11 cellular contexts compared by ENCODE assay signal in genomic region chr1:165364432-165365133, GRCh38. TPM values are rescaled to one million over a fixed set of nuclear protein-coding genes. Genes with fewer than 3 reads are reported as not detected.
DNase-seq lines count a peak whose midpoint lies in the region; ATAC-seq lines count a peak whose summit lies in the region.
"Had no signal": no experiment of that assay in that cellular context is flagged by ENCODE, and none has a peak within 500 bp of the region (broad histone marks: within the 10 kb centered on the region; RNA-seq: fewer than 3 reads in every experiment).

No MANE protein-coding gene starts in this region.

- intact Hi-C loops in sciatic nerve (cut with DNase I): loop anchor here (5.0 kb wide), 1 partner anchor 222 kb away; no protein-coding TSS in a partner anchor

- peak; percentile 56 for DNase-seq in DMS79 treated with DMSO at 0.1 percent for 48 hours (lab: John Stamatoyannopoulos, UW)
- peak; percentile 21 for DNase-seq in NCI-H1694 treated with DMSO at 0.1 percent for 48 hours (lab: John Stamatoyannopoulos, UW)
- DNase-seq in dedifferentiated amniotic fluid mesenchymal stem cell (ENCODE audit: extremely low spot score): peak; percentile 51
- DNase-seq in sciatic nerve (ENCODE audit: low spot score): no peak
- DNase-seq in D341Med (ENCODE audit: low spot score): no peak
- no peak for DNase-seq in NCI-H128 (lab: John Stamatoyannopoulos, UW; ENCODE audit: unreplicated experiment)
- DNase-seq in anterior cingulate cortex (lab: John Stamatoyannopoulos, UW): no peak
- DNase-seq in activated gamma-delta T cell (lab: John Stamatoyannopoulos, UW): no peak
- DNase-seq: activated CD8-positive, alpha-beta memory T cell treated with anti-CD3 and anti-CD28 coated beads, Interleukin-2, amount 50 U/mL, for 4 hours; effector CD8-positive, alpha-beta T cell had no signal

- peak; percentile 81 for ATAC-seq in sciatic nerve
- ATAC-seq: Panc1 had no signal

RNA-seq across cellular contexts. Expression of gene LMX1A, which starts 8.1 kb away (rescaled TPM):
- 0.22 TPM for total RNA-seq in sciatic nerve

Comparison
In these comparisons a context has a peak if more than half of its experiments do, and no peak if none do; other contexts are left out.
1. DNase-seq: peak in DMS79 treated with DMSO at 0.1 percent for 48 hours (single experiment), NCI-H1694 treated with DMSO at 0.1 percent for 48 hours (single experiment) and dedifferentiated amniotic fluid mesenchymal stem cell (single experiment); none in sciatic nerve (single experiment), D341Med (single experiment), NCI-H128 (single experiment), anterior cingulate cortex (0 of 58) and activated gamma-delta T cell (single experiment).